ENCODE assay signal across 10 cellular contexts in the genomic region with DNA sequence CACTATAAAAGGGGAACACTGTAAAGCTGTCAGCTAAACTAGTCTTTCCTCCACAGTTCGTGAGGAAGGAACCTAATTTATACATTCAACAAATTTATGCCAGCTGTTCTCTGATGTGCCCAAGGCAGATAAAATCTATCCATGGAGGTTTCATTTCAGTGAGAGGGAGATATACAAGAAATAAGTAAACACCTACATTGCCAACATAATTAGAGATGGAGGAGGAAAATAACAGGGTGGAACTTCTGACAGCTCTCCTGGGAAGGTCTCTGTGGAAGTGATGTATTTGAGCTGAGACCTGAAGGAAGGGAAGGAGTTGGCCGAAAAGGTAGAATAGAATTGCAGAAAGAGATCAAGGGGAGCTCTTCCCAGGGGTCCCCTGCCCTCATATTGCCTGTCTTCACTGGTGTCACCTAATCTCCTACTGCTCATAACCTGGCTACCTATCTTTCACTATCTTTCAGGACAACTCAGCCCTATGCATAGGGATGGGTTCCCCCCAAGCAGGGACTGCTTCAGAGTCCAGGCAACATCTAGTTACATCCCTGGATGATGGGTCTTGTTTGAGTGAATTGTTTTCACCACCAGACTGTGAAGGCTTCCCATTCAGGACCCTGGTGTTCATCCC. TPM values are rescaled to one million over a fixed set of nuclear protein-coding genes. Genes with fewer than 3 reads are reported as not detected.
DNase-seq lines count a peak whose midpoint lies in the region; ATAC-seq, FAIRE-seq and TF ChIP-seq lines count a peak whose summit lies in the region.
"Had no signal": no experiment of that assay in that cellular context is flagged by ENCODE, and none has a peak within 500 bp of the region (broad histone marks: within the 10 kb centered on the region; RNA-seq: fewer than 3 reads in every experiment).

No MANE protein-coding gene starts in this region.

- intact Hi-C loops in body of pancreas (cut with DNase I) = no loop called here

- H3K36me3 ChIP-seq in GM23248 (ENCODE audit: low read depth) (no peaks in the 10 kb centered on the region), body of pancreas (replicated peaks in 1 of 2; ENCODE audit: insufficient read depth in 1 of 2, low read depth in 2 of 2) (no peaks in the 10 kb centered on the region)

- H3K9me2 ChIP-seq in GM23248 (ENCODE audit: insufficient read depth) = no peaks in the 10 kb centered on the region

- peaks cover 17% of the 10 kb centered on the region for H3K4me1 Mint-ChIP-seq in neural crest cell

- no peak overlapping the region for H3K4me3 ChIP-seq in GM23248
- no peak overlapping the region for H3K4me3 ChIP-seq in body of pancreas

- H3K27me3 ChIP-seq in GM23248 (replicated peaks; ENCODE audit: insufficient read depth) = no peaks in the 10 kb centered on the region
- H3K27me3 ChIP-seq in body of pancreas = no peaks in the 10 kb centered on the region

- H3K27ac ChIP-seq in 22Rv1 (peak overlapping the region; percentile 77), GM23248 (no peak overlapping the region), body of pancreas (peak overlapping the region in 3 of 4 donors; percentile 59 to 94 (median 90))
- H3K27ac ChIP-seq: HL-60 had no signal

- WGBS in GM23248 (ENCODE audit: low coverage in 1 of 2, low lambda C conversion rate in 2 of 2, missing lambda C conversion rate in 2 of 2), 2 experiments = 57% methylated on average over 2 of the region's 2 CpGs
- WGBS in body of pancreas, 2 donors = 29 to 31% methylated on average over 2 of the region's 2 CpGs

- H3K9ac ChIP-seq in GM23248 = no peak overlapping the region

- FAIRE-seq in urothelium cell line (lab: Jason Lieb, UNC) = no peak

- no peaks in the 10 kb centered on the region for H3K9me3 Mint-ChIP-seq in neural crest cell

- H2AFZ ChIP-seq in GM23248 = peak overlapping the region; percentile 42; the same call in 1 of the 2 replicates

- DNase-seq in GM23248 = no peak
- DNase-seq in body of pancreas = no peak
- DNase-seq in neural crest cell (ENCODE audit: low read depth, low spot score) = no peak
- no peak for DNase-seq in ureter (ENCODE audit: low spot score)
- DNase-seq in activated effector memory CD4-positive, alpha-beta T cell treated with anti-CD3 and anti-CD28 coated beads, Interleukin-2, amount 50 U/mL, for 16 hours = no peak
- DNase-seq in COR-L47 (lab: John Stamatoyannopoulos, UW) = no peak
- DNase-seq in urothelium cell line (ENCODE audit: low spot score) = no peak
- DNase-seq: NCI-H774 had no signal

- H3K36me3 Mint-ChIP-seq in neural crest cell (ENCODE audit: low read depth) = no peaks in the 10 kb centered on the region

- peaks cover 22% of the 10 kb centered on the region for H3K4me1 ChIP-seq in GM23248 (ENCODE audit: insufficient read depth)
- H3K4me1 ChIP-seq in body of pancreas = peaks cover 26% of the 10 kb centered on the region

- peaks cover 27% of the 10 kb centered on the region for H3K79me2 ChIP-seq in GM23248 (ENCODE audit: insufficient read depth)

- peak overlapping the region; percentile 29 for H3K4me2 ChIP-seq in GM23248 (ENCODE audit: unreplicated experiment)

- peaks cover 4% of the 10 kb centered on the region for H3K27me3 Mint-ChIP-seq in neural crest cell (ENCODE audit: low read depth)

- H3K9me3 ChIP-seq in GM23248 (ENCODE audit: low read depth) (no peaks in the 10 kb centered on the region), body of pancreas (no peaks in the 10 kb centered on the region)

- TF ChIP-seq POLR2A in body of pancreas (IDR thresholded peaks at IDR 0.05) = no peak

- no peaks in the 10 kb centered on the region for H4K20me1 ChIP-seq in GM23248 (ENCODE audit: insufficient read depth)

- H3K4me3 Mint-ChIP-seq in neural crest cell = peak overlapping the region; percentile 79

- in situ Hi-C loops in GM23248 (cut with MboI) = no loop called here

- peaks cover 28% of the 10 kb centered on the region; the same call in 1 of the 2 replicates for H3F3A ChIP-seq in GM23248 (ENCODE audit: insufficient read depth)

- no peak for ATAC-seq in body of pancreas

- no peak overlapping the region for H3K27ac Mint-ChIP-seq in neural crest cell (ENCODE audit: unreplicated experiment)

- TF ChIP-seq CTCF in 22Rv1 (IDR thresholded peaks at IDR 0.05) = no peak
- no peak for TF ChIP-seq CTCF in body of pancreas (IDR thresholded peaks at IDR 0.05)
- TF ChIP-seq CTCF in neural crest cell (conservative IDR thresholded peaks at IDR 0.05) = no peak

RNA-seq across cellular contexts. Expression of gene HECA, which starts 1.0 kb away (rescaled TPM):
- 17.2 and 22.5 TPM in 2 replicates for total RNA-seq in GM23248 (2014; rRNA removed; shearing (Covaris generic))
- 2.7 and 2.9 TPM in 2 replicates for polyA plus RNA-seq in GM23248 (2016; fragmentation: Nextera tagmentation; extraction: Ambion mirVana)
- total RNA-seq in body of pancreas (10 to 100 TPM; 14.2 to 16.1 TPM), neural crest cell (8.6 and 9.3 TPM in 2 replicates), ureter (26.1 TPM)
